Comparison of ENCODE assay signal across 8 cellular contexts in the genomic region with DNA sequence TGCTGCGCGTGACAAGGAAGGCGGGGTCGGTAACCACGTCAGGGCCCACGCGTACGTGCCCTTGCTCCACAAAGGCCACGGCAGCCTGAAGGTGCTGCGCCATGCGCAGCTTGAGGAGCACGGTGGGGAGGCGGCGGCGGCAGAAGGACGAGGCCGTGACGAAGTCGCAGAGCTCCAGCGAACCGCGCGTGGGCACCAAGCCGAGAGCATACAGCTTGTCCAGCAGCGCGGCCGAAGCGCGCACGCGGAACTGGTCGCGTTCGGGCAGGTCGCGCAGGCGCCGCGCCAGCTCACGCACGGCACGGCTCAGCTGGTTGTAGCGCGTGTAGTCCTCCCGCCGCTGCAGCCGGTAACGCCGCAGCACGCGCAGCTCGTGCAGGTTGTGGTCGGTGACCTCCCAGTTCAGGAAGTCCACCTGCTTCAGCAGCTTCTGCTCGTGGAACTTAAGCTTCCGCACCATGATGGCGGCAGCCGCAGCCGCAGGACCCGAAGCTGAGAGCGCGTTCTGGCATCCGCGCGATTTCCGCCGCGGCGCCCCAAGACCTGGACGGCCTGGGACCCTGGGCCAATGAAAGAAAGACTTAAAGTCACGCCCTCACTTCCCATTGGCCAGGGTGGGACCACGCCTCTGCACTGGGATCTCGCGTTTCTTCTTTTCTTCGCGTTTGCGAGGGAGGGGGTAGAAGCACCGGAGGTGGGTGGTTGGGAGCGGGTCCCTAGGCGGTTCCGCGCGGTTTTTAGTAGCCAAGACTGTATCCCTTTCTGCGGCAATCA. TPM values are rescaled to one million over a fixed set of nuclear protein-coding genes. Genes with fewer than 3 reads are reported as not detected.
DNase-seq lines count a peak whose midpoint lies in the region; ATAC-seq and TF ChIP-seq lines count a peak whose summit lies in the region.

A gene with protein sequence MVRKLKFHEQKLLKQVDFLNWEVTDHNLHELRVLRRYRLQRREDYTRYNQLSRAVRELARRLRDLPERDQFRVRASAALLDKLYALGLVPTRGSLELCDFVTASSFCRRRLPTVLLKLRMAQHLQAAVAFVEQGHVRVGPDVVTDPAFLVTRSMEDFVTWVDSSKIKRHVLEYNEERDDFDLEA (minus strand): TSS at position 516 of the 774 bp plus-strand sequence. CDS start 56 bp downstream, at position 460.

- H3K27me3 Mint-ChIP-seq in WTC11 (ENCODE audit: low read depth), result peaks cover 1% of the 10 kb centered on the region; the same call in 1 of the 2 replicates

- peaks cover 35% of the 10 kb centered on the region for H3K4me1 Mint-ChIP-seq in WTC11

- CTCF ChIA-PET in AG04450 (lab: Charles Lee) (interaction anchor here (1.6 kb wide), 1 partner anchor 125 kb away, joined by 3 read pairs; no protein-coding TSS in a partner anchor), WTC11 (lab: Charles Lee) (interaction anchor here (0.6 to 3.7 kb wide), 9 partner anchors 12 to 272 kb away, joined by 3 to 26 read pairs (median 10); a partner anchor contains a TSS)

- H3K4me3 Mint-ChIP-seq in WTC11, result peak within 1 kb of the TSS; percentile 92

- H3K9me3 ChIP-seq in AG04450 (ENCODE audit: control insufficient read depth, insufficient read depth, low read length), result peaks cover 3% of the 10 kb centered on the region; the same call in 1 of the 2 replicates

- DNase-seq in AG04450 (ENCODE audit: low read depth, low spot score), result peak; percentile 85
- DNase-seq in NCI-H226, result peak; percentile 99
- DNase-seq in WTC11 (ENCODE audit: low spot score), result peak; percentile 96
- peak; percentile 97 to 98 for DNase-seq in cardiac fibroblast (ENCODE audit: low read depth in 2 of 2)
- peak; percentile 97 for DNase-seq in iPS-NIHi7 (ENCODE audit: extremely low spot score)
- DNase-seq in smooth muscle cell of the brain vasculature (ENCODE audit: low read depth, low spot score), result peak; percentile 93

- peak within 1 kb of the TSS; percentile 98 for H3K27ac Mint-ChIP-seq in WTC11

- TF ChIP-seq CTCF in AG04450 (IDR thresholded peaks at IDR 0.05; ENCODE audit: low read depth, low read length) (no peak), WTC11 (IDR thresholded peaks at IDR 0.05) (no peak), cardiac fibroblast (IDR thresholded peaks at IDR 0.05; ENCODE audit: low read depth, low read length) (no peak)

- H3K36me3 Mint-ChIP-seq in WTC11, result no peaks in the 10 kb centered on the region

- H3K4me3 ChIP-seq in AG04450 (ENCODE audit: low read depth, low read length) (peak within 1 kb of the TSS; percentile 98), cardiac fibroblast (replicated peaks in 1 of 2; ENCODE audit: low read depth in 2 of 2, low read length in 2 of 2) (peak within 1 kb of the TSS; percentile 91 to 98)

- H3K27ac ChIP-seq in AG04450 (ENCODE audit: low read depth, low read length), result peak within 1 kb of the TSS; percentile 85

- ATAC-seq in GM18909 (IDR thresholded peaks at IDR 0.05; ENCODE audit: poor library complexity, unreplicated experiment) (peak; percentile 91), HG03175 (IDR thresholded peaks at IDR 0.05; ENCODE audit: unreplicated experiment) (peak; percentile 96), WTC11 (peak; percentile 97)

- H3K9me3 Mint-ChIP-seq in WTC11, result no peaks in the 10 kb centered on the region

- POLR2A ChIA-PET in AG04450 (lab: Yijun Ruan, JAX), result interaction anchor here (0.8 to 3.5 kb wide), 10 partner anchors 14 to 203 kb away, joined by 3 to 26 read pairs (median 5); a partner anchor contains a TSS
- POLR2A ChIA-PET in WTC11 (lab: Charles Lee), result interaction anchor here (0.6 to 6.1 kb wide), 13 partner anchors 8 to 272 kb away, joined by 3 to 76 read pairs (median 12); a partner anchor contains a TSS

- no peaks in the 10 kb centered on the region for H3K27me3 ChIP-seq in AG04450 (ENCODE audit: control insufficient read depth, insufficient read depth, low read length)

TF ChIP-seq in WTC11, 78 proteins besides CTCF, POLR2A, EP300 and RAD21 (continues in another document):
- TF ChIP-seq KAT7 (CRISPR knock-in tag; IDR thresholded peaks at IDR 0.05; ENCODE audit: borderline replicate concordance) (peak; percentile 89; the same call in 1 of the 2 replicates), FOXP1 (CRISPR knock-in tag; IDR thresholded peaks at IDR 0.05; ENCODE audit: borderline replicate concordance) (peak; percentile 96), NR2C2 (CRISPR knock-in tag; IDR thresholded peaks at IDR 0.05) (no peak), RELA (CRISPR knock-in tag; IDR thresholded peaks at IDR 0.05; ENCODE audit: borderline replicate concordance) (no peak), GABPB1 (CRISPR knock-in tag; IDR thresholded peaks at IDR 0.05) (peak; percentile 49), CBFB (CRISPR knock-in tag; IDR thresholded peaks at IDR 0.05; ENCODE audit: low read depth) (no peak), TEAD4 (CRISPR knock-in tag; IDR thresholded peaks at IDR 0.05) (peak; percentile 74; the same call in 1 of the 2 replicates), SP1 (CRISPR knock-in tag; conservative IDR thresholded peaks at IDR 0.05) (no peak; the same call in none of the 2 replicates), ZNF671 (CRISPR knock-in tag; IDR thresholded peaks at IDR 0.05) (no peak), ZNF219 (CRISPR knock-in tag; IDR thresholded peaks at IDR 0.05; ENCODE audit: borderline replicate concordance) (peak; percentile 67; the same call in 1 of the 2 replicates), PRRX2 (CRISPR knock-in tag; IDR thresholded peaks at IDR 0.05) (no peak), ZBTB21 (CRISPR knock-in tag; IDR thresholded peaks at IDR 0.05; ENCODE audit: borderline replicate concordance) (peak; percentile 92), IRF2 (CRISPR knock-in tag; IDR thresholded peaks at IDR 0.05; ENCODE audit: borderline replicate concordance, low read depth) (no peak)
- TF ChIP-seq, protein P1, sequence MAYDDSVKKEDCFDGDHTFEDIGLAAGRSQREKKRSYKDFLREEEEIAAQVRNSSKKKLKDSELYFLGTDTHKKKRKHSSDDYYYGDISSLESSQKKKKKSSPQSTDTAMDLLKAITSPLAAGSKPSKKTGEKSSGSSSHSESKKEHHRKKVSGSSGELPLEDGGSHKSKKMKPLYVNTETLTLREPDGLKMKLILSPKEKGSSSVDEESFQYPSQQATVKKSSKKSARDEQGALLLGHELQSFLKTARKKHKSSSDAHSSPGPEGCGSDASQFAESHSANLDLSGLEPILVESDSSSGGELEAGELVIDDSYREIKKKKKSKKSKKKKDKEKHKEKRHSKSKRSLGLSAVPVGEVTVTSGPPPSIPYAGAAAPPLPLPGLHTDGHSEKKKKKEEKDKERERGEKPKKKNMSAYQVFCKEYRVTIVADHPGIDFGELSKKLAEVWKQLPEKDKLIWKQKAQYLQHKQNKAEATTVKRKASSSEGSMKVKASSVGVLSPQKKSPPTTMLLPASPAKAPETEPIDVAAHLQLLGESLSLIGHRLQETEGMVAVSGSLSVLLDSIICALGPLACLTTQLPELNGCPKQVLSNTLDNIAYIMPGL (CRISPR knock-in tag; IDR thresholded peaks at IDR 0.05), result peak; percentile 93
- TF ChIP-seq, protein P2, sequence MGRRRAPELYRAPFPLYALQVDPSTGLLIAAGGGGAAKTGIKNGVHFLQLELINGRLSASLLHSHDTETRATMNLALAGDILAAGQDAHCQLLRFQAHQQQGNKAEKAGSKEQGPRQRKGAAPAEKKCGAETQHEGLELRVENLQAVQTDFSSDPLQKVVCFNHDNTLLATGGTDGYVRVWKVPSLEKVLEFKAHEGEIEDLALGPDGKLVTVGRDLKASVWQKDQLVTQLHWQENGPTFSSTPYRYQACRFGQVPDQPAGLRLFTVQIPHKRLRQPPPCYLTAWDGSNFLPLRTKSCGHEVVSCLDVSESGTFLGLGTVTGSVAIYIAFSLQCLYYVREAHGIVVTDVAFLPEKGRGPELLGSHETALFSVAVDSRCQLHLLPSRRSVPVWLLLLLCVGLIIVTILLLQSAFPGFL (CRISPR knock-in tag; IDR thresholded peaks at IDR 0.05; ENCODE audit: borderline replicate concordance), result no peak; the same call in 1 of the 2 replicates
- TF ChIP-seq, protein P3, sequence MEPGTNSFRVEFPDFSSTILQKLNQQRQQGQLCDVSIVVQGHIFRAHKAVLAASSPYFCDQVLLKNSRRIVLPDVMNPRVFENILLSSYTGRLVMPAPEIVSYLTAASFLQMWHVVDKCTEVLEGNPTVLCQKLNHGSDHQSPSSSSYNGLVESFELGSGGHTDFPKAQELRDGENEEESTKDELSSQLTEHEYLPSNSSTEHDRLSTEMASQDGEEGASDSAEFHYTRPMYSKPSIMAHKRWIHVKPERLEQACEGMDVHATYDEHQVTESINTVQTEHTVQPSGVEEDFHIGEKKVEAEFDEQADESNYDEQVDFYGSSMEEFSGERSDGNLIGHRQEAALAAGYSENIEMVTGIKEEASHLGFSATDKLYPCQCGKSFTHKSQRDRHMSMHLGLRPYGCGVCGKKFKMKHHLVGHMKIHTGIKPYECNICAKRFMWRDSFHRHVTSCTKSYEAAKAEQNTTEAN (CRISPR knock-in tag; IDR thresholded peaks at IDR 0.05), result peak; percentile 85; the same call in 1 of the 2 replicates
- TF ChIP-seq, protein P4, sequence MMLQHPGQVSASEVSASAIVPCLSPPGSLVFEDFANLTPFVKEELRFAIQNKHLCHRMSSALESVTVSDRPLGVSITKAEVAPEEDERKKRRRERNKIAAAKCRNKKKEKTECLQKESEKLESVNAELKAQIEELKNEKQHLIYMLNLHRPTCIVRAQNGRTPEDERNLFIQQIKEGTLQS (CRISPR knock-in tag; conservative IDR thresholded peaks at IDR 0.05), result no peak
- TF ChIP-seq, protein P5, sequence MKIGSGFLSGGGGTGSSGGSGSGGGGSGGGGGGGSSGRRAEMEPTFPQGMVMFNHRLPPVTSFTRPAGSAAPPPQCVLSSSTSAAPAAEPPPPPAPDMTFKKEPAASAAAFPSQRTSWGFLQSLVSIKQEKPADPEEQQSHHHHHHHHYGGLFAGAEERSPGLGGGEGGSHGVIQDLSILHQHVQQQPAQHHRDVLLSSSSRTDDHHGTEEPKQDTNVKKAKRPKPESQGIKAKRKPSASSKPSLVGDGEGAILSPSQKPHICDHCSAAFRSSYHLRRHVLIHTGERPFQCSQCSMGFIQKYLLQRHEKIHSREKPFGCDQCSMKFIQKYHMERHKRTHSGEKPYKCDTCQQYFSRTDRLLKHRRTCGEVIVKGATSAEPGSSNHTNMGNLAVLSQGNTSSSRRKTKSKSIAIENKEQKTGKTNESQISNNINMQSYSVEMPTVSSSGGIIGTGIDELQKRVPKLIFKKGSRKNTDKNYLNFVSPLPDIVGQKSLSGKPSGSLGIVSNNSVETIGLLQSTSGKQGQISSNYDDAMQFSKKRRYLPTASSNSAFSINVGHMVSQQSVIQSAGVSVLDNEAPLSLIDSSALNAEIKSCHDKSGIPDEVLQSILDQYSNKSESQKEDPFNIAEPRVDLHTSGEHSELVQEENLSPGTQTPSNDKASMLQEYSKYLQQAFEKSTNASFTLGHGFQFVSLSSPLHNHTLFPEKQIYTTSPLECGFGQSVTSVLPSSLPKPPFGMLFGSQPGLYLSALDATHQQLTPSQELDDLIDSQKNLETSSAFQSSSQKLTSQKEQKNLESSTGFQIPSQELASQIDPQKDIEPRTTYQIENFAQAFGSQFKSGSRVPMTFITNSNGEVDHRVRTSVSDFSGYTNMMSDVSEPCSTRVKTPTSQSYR (CRISPR knock-in tag; IDR thresholded peaks at IDR 0.05), result no peak

RNA-seq across cellular contexts. Expression of the gene that starts here (rescaled TPM):
- 38.9 and 42.3 TPM in 2 replicates for polyA plus RNA-seq in AG04450 (2011; rRNA removed)
- polyA minus RNA-seq in AG04450 (2011; rRNA and poly(A)+ RNA removed), result 13.3 and 16.3 TPM in 2 replicates
- 93.7 to 107 TPM (median 94.8 TPM) in 3 replicates for total RNA-seq in WTC11 (2021)

Comparison
In these comparisons a context has a peak if more than half of its experiments do, and no peak if none do; other contexts are left out.
1. Peak in every context shown above with its lines: DNase-seq, ATAC-seq, H3K4me3 ChIP-seq and H3K27ac ChIP-seq.